Comparison of ENCODE assay signal across 8 cellular contexts in genomic region chr5:177085985-177086917, GRCh38. TPM values are rescaled to one million over a fixed set of nuclear protein-coding genes. Genes with fewer than 3 reads are reported as not detected.
DNase-seq lines count a peak whose midpoint lies in the region; ATAC-seq, FAIRE-seq and TF ChIP-seq lines count a peak whose summit lies in the region.

Gene FGFR4 (plus strand): TSS chr5:177086915. CDS start chr5:177089603, 2,688 bp downstream.

- TF ChIP-seq CTCF in GM12864 (IDR thresholded peaks at IDR 0.05; ENCODE audit: low read depth, low read length, missing control alignments) (no peak), H1 (IDR thresholded peaks at IDR 0.05; ENCODE audit: control extremely low read depth in 1 of 3, insufficient read depth in 1 of 3, low read depth in 1 of 3, low read length in 3 of 3) (no peak)

- POLR2A ChIA-PET in activated CD4-positive, alpha-beta T cell treated with anti-CD3 and anti-CD28 coated beads, Interleukin-2, amount 10 ng/mL, durations not matched to agents 7 days and 5 days (lab: Charles Lee) = no interaction called here
- POLR2A ChIA-PET in H1 (lab: Charles Lee; ENCODE audit: partially characterized antibody) = interaction anchor here (0.5 to 4.8 kb wide), 12 partner anchors 8 to 549 kb away, joined by 3 to 23 read pairs (median 3); partner anchors contain the start of genes NSD1, RNF44 and UIMC1

- peak within 1 kb of the TSS; percentile 78; the same call in 1 of the 2 replicates for H2BK5ac ChIP-seq in H1 (ENCODE audit: low read depth, low read length)

- peak within 1 kb of the TSS in 3 of 4 experiments; percentile 42 to 60 (median 54); a peak in 5 of 7 replicates for H3K9ac ChIP-seq in H1 (replicated peaks in 1 of 4; ENCODE audit: extremely low read depth in 1 of 4, low read depth in 3 of 4, low read length in 3 of 4)
- H3K9ac ChIP-seq in mucosa of stomach (ENCODE audit: low read length) = peak within 1 kb of the TSS; percentile 74

- H3K56ac ChIP-seq in H1 (replicated peaks; ENCODE audit: insufficient read length, low read depth, low read length) = peak within 1 kb of the TSS; percentile 9

- H3K79me1 ChIP-seq in H1 (ENCODE audit: low read depth, low read length) = peaks cover 13% of the 10 kb centered on the region

- H3K27me3 ChIP-seq in H1 (replicated peaks in 1 of 4; ENCODE audit: control insufficient read depth in 3 of 4, extremely low read depth in 1 of 4, insufficient read depth in 3 of 4, low read length in 3 of 4) (no peaks in the 10 kb centered on the region; a peak in 1 of 7 replicates), mucosa of stomach (ENCODE audit: control insufficient read depth, insufficient read depth, low read length) (peaks cover 6% of the 10 kb centered on the region)

- CTCF ChIA-PET in activated CD4-positive, alpha-beta T cell treated with anti-CD3 and anti-CD28 coated beads, Interleukin-2, amount 10 ng/mL, durations not matched to agents 7 days and 5 days (lab: Charles Lee) = interaction anchor here (0.8 to 4.4 kb wide), 6 partner anchors 14 to 318 kb away, joined by 3 to 27 read pairs (median 3); no protein-coding TSS in a partner anchor
- CTCF ChIA-PET in H1 (lab: Charles Lee; ENCODE audit: partially characterized antibody) = interaction anchor here (0.6 to 11.9 kb wide), 16 partner anchors 9 to 426 kb away, joined by 3 to 164 read pairs (median 4); no protein-coding TSS in a partner anchor

- no peak for FAIRE-seq in H1 (lab: Jason Lieb, UNC)

- no peak within 1 kb of the TSS for H2BK120ac ChIP-seq in H1 (replicated peaks; ENCODE audit: low read depth, low read length)

- peaks cover 0 to 8% of the 10 kb centered on the region in 2 experiments; a peak in 1 of 4 replicates for H3K79me2 ChIP-seq in H1 (ENCODE audit: control insufficient read depth in 1 of 2, insufficient read depth in 2 of 2, low read length in 2 of 2)

- peak within 1 kb of the TSS; percentile 21 for H3K27ac ChIP-seq in H1 (ENCODE audit: low read depth, low read length)

- H3K36me3 ChIP-seq in H1 (ENCODE audit: control insufficient read depth in 2 of 4, insufficient read depth in 4 of 4, low read length in 3 of 4) = peaks cover 0 to 7% (median 2%) of the 10 kb centered on the region in 4 experiments; a peak in 4 of 8 replicates
- H3K36me3 ChIP-seq in mucosa of stomach (ENCODE audit: control insufficient read depth, insufficient read depth, low read length) = no peaks in the 10 kb centered on the region

- H3K9me3 ChIP-seq in H1 (ENCODE audit: insufficient read depth in 2 of 2, low read depth in 1 of 2, low read length in 1 of 2) (no peaks in the 10 kb centered on the region), mucosa of stomach (ENCODE audit: control insufficient read depth, low read length) (no peaks in the 10 kb centered on the region)

- H4K8ac ChIP-seq in H1 (ENCODE audit: extremely low read depth, insufficient read depth, low read length) = peak within 1 kb of the TSS; percentile 84

- peak; percentile 38 for ATAC-seq in HG02588 (IDR thresholded peaks at IDR 0.05; ENCODE audit: unreplicated experiment)

- no peaks in the 10 kb centered on the region for H3K9me3 Mint-ChIP-seq in activated CD4-positive, alpha-beta T cell treated with anti-CD3 and anti-CD28 coated beads, Interleukin-2, amount 10 ng/mL, durations not matched to agents 7 days and 5 days

- H3K4me1 ChIP-seq in H1 (replicated peaks in 1 of 4; ENCODE audit: control insufficient read depth in 3 of 4, insufficient read depth in 4 of 4, low read length in 3 of 4) = peaks cover 0 to 14% (median 8%) of the 10 kb centered on the region in 4 experiments; a peak in 5 of 7 replicates
- H3K4me1 ChIP-seq in mucosa of stomach (ENCODE audit: control insufficient read depth, insufficient read depth, low read length) = peaks cover 30% of the 10 kb centered on the region

- no peak within 1 kb of the TSS for H3K14ac ChIP-seq in H1 (ENCODE audit: insufficient read length)

- peak within 1 kb of the TSS; percentile 11 for H3K27ac Mint-ChIP-seq in activated CD4-positive, alpha-beta T cell treated with anti-CD3 and anti-CD28 coated beads, Interleukin-2, amount 10 ng/mL, durations not matched to agents 7 days and 5 days

- peak within 1 kb of the TSS; percentile 88 for H3K4ac ChIP-seq in H1 (replicated peaks; ENCODE audit: insufficient read length, low read depth, low read length)

- peak within 1 kb of the TSS; percentile 9; the same call in 1 of the 2 replicates for H2AFZ ChIP-seq in H1 (ENCODE audit: low read length)

- 0 out of 2 replicates have a peak within 1 kb of the TSS, but pooled peaks have one; percentile 97 for H2BK15ac ChIP-seq in H1 (ENCODE audit: low read length)

- peak within 1 kb of the TSS; percentile 32 for H4K91ac ChIP-seq in H1 (replicated peaks; ENCODE audit: insufficient read length, low read length)

- peaks cover 0 to 8% of the 10 kb centered on the region in 2 experiments for H4K20me1 ChIP-seq in H1 (replicated peaks in 1 of 2; ENCODE audit: control insufficient read depth in 1 of 2, insufficient read depth in 2 of 2, low read length in 2 of 2)

- peaks cover 1% of the 10 kb centered on the region for H3K36me3 Mint-ChIP-seq in activated CD4-positive, alpha-beta T cell treated with anti-CD3 and anti-CD28 coated beads, Interleukin-2, amount 10 ng/mL, durations not matched to agents 7 days and 5 days (ENCODE audit: low read depth)

- H3K4me3 ChIP-seq in GM12864 (ENCODE audit: low read depth, low read length) = peak within 1 kb of the TSS; percentile 54
- H3K4me3 ChIP-seq in H1 (ENCODE audit: extremely low read depth in 1 of 4, insufficient read depth in 2 of 4, low read depth in 3 of 4, low read length in 4 of 4) = peak within 1 kb of the TSS; percentile 61 to 83 (median 70)
- H3K4me3 ChIP-seq in mucosa of stomach (ENCODE audit: low read length) = peak within 1 kb of the TSS; percentile 28

- H3K4me1 Mint-ChIP-seq in activated CD4-positive, alpha-beta T cell treated with anti-CD3 and anti-CD28 coated beads, Interleukin-2, amount 10 ng/mL, durations not matched to agents 7 days and 5 days = peaks cover 10% of the 10 kb centered on the region

- no peak for TF ChIP-seq POLR2A in H1 (IDR thresholded peaks at IDR 0.05; ENCODE audit: control extremely low read depth in 1 of 2, low read depth in 2 of 2, low read length in 2 of 2)

- H3K23me2 ChIP-seq in H1 (ENCODE audit: low read depth, low read length) = peaks cover 9% of the 10 kb centered on the region

- H4K5ac ChIP-seq in H1 (ENCODE audit: insufficient read length, low read depth, low read length) = peak within 1 kb of the TSS; percentile 78

- TF ChIP-seq RAD21 in H1 (IDR thresholded peaks at IDR 0.05 in 1 of 2, conservative IDR thresholded peaks at IDR 0.05 in 1 of 2; ENCODE audit: low read depth in 2 of 2, low read length in 2 of 2) = no peak

- DNase-seq in GM12864 (ENCODE audit: low read depth) (no peak), NCI-H2196 treated with DMSO at 0.1 percent for 48 hours (lab: John Stamatoyannopoulos, UW; ENCODE audit: unreplicated experiment) (peak; percentile 55), H1 (ENCODE audit: low read depth in 1 of 2, low spot score in 2 of 2) (peak; percentile 87 to 93), globus pallidus (ENCODE audit: low spot score) (no peak)
- DNase-seq in activated CD4-positive, alpha-beta T cell treated with anti-CD3 and anti-CD28 coated beads, Interleukin-2, amount 10 ng/mL, durations not matched to agents 7 days and 5 days = peak; percentile 59
- peak; percentile 7 to 34 for DNase-seq in stimulated activated CD8-positive, alpha-beta memory T cell treated with anti-CD3 and anti-CD28 coated beads, Interleukin-7, amount 100 ng/mL, for 48 hours (ENCODE audit: extremely low read depth in 1 of 2, low read depth in 1 of 2)

- TF ChIP-seq EP300 in H1 (IDR thresholded peaks at IDR 0.05; ENCODE audit: borderline replicate concordance in 1 of 2, low read depth in 2 of 2, low read length in 2 of 2) = no peak

- WGBS in H1 (ENCODE audit: extremely low coverage in 1 of 2, insufficient coverage in 1 of 2, insufficient read length in 1 of 2, insufficient replicate concordance in 2 of 2, low coverage in 1 of 2, low lambda C conversion rate in 2 of 2, missing lambda C conversion rate in 1 of 2), 2 experiments = 46% methylated on average over 11 of the region's 38 CpGs; no CpG with 5 or more reads in 1 of the 2 experiments

- peak within 1 kb of the TSS; percentile 73 to 81 for H3K4me2 ChIP-seq in H1 (ENCODE audit: insufficient read depth in 1 of 2, low read depth in 2 of 2, low read length in 2 of 2)

- peaks cover 36% of the 10 kb centered on the region for H3K27me3 Mint-ChIP-seq in activated CD4-positive, alpha-beta T cell treated with anti-CD3 and anti-CD28 coated beads, Interleukin-2, amount 10 ng/mL, durations not matched to agents 7 days and 5 days

- no peak within 1 kb of the TSS for H2AK5ac ChIP-seq in H1 (ENCODE audit: low read depth, low read length)

- H3K18ac ChIP-seq in H1 (ENCODE audit: extremely low read depth, low read length) = peak within 1 kb of the TSS; percentile 68

- H2BK12ac ChIP-seq in H1 (ENCODE audit: low read depth, low read length) = peak within 1 kb of the TSS; percentile 87; the same call in 1 of the 2 replicates

- no peak within 1 kb of the TSS for H3K23ac ChIP-seq in H1 (ENCODE audit: insufficient read length)

- peak within 1 kb of the TSS; percentile 53 for H3K4me3 Mint-ChIP-seq in activated CD4-positive, alpha-beta T cell treated with anti-CD3 and anti-CD28 coated beads, Interleukin-2, amount 10 ng/mL, durations not matched to agents 7 days and 5 days

- H2BK20ac ChIP-seq in H1 (ENCODE audit: low read length) = peak within 1 kb of the TSS; percentile 23; the same call in 1 of the 2 replicates

TF ChIP-seq in H1, 55 proteins besides CTCF, POLR2A, EP300 and RAD21:
- no peak for TF ChIP-seq MAFK (IDR thresholded peaks at IDR 0.05; ENCODE audit: low read depth, low read length)
- TF ChIP-seq KDM5A (IDR thresholded peaks at IDR 0.05; ENCODE audit: low read length) = no peak
- TF ChIP-seq SAP30 (IDR thresholded peaks at IDR 0.05; ENCODE audit: insufficient read depth, insufficient replicate concordance, low read length) = no peak
- TF ChIP-seq MAX (IDR thresholded peaks at IDR 0.05) = no peak
- TF ChIP-seq CHD1 (IDR thresholded peaks at IDR 0.05; ENCODE audit: low read depth, low read length) = no peak
TF ChIP-seq in H1: peak in this region for 0.

RNA-seq across cellular contexts. Expression of gene FGFR4, which starts in this region (rescaled TPM):
- 1 to 10 TPM in 1 of 2 experiments, under 1 TPM in 1; 0.64 to 1.8 TPM for total RNA-seq in activated CD4-positive, alpha-beta T cell treated with anti-CD3 and anti-CD28 coated beads, Interleukin-2, amount 10 ng/mL, durations not matched to agents 7 days and 5 days
- 74.3 and 88.4 TPM in 2 replicates for total RNA-seq in H1 (2021; fragmentation: NEBNext Ultra II Directional; extraction: Animal tissue kit (Norgen Biotek cat#: 25700))
- 61.4 and 90.7 TPM in 2 replicates for polyA plus RNA-seq in H1 (2011; rRNA removed)
- 61.9 TPM for polyA plus RNA-seq in H1 (2011; cell fraction: cytosol; rRNA removed)
- polyA plus RNA-seq in H1 (2011; cell fraction: nucleus; rRNA removed) = 169 TPM
- polyA plus RNA-seq in H1 (2012, experiment 1 of 2) = 32.1 to 76.8 TPM (median 61.9 TPM) in 4 replicates
- 57.5 TPM for polyA plus RNA-seq in H1 (2012, experiment 2 of 2)
- 76.3 TPM for polyA plus RNA-seq in H1 (2013, experiment 1 of 2)
- polyA plus RNA-seq in H1 (2013, experiment 2 of 2) = 74.6 TPM
- 37.9 and 42.9 TPM in 2 replicates for polyA minus RNA-seq in H1 (2011; rRNA and poly(A)+ RNA removed)
- 68.5 TPM for polyA minus RNA-seq in H1 (2011; cell fraction: cytosol; rRNA and poly(A)+ RNA removed)
- 57.4 TPM for polyA minus RNA-seq in H1 (2011; cell fraction: nucleus; rRNA and poly(A)+ RNA removed)

Comparison
In these comparisons a context has a peak if more than half of its experiments do, and no peak if none do; other contexts are left out.
1. RNA of gene FGFR4 (total RNA-seq): 74.3 to 88.4 TPM in H1; 0.64 to 1.8 TPM in activated CD4-positive, alpha-beta T cell treated with anti-CD3 and anti-CD28 coated beads, Interleukin-2, amount 10 ng/mL, durations not matched to agents 7 days and 5 days; every median in the first group is over 10 times any median in the second.
2. DNase-seq: peak in NCI-H2196 treated with DMSO at 0.1 percent for 48 hours (single experiment), activated CD4-positive, alpha-beta T cell treated with anti-CD3 and anti-CD28 coated beads, Interleukin-2, amount 10 ng/mL, durations not matched to agents 7 days and 5 days (single experiment), H1 (2 of 2) and stimulated activated CD8-positive, alpha-beta memory T cell treated with anti-CD3 and anti-CD28 coated beads, Interleukin-7, amount 100 ng/mL, for 48 hours (2 of 2); none in GM12864 (single experiment) and globus pallidus (single experiment).
3. Peak in every context shown above with its lines, with median percentiles within 50 percentile points of each other: H3K4me3 ChIP-seq.